Comparison of ENCODE assay signal across 20 cellular contexts in the genomic region with DNA sequence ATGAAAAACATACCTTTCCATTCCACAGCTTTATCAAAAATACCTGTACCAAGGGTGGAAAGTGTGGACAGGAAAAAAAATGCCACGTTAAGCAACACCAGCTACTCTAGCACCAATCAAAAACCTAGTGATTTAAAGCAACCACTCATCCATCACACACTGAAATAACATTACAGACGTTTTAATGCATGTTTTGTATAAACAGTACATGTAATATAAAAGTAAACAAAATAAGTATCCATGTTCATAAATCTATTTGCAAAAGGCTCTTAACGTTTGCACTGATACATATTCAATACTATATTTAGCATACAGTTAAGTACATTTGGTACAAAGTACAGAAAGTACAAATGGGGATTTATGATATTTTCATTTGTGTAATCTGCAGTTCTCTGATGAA. TPM values are rescaled to one million over a fixed set of nuclear protein-coding genes. Genes with fewer than 3 reads are reported as not detected.
DNase-seq lines count a peak whose midpoint lies in the region; ATAC-seq and TF ChIP-seq lines count a peak whose summit lies in the region.
"Had no signal": no experiment of that assay in that cellular context is flagged by ENCODE, and none has a peak within 500 bp of the region (broad histone marks: within the 10 kb centered on the region; RNA-seq: fewer than 3 reads in every experiment).

No MANE protein-coding gene starts in this region.

- TF ChIP-seq POLR2A in breast epithelium (IDR thresholded peaks at IDR 0.05) (no peak), suprapubic skin (IDR thresholded peaks at IDR 0.05) (no peak)

- in situ Hi-C loops in mammary epithelial cell (cut with MboI; ENCODE audit: low sequenced_read_pairs in 2 of 2), result no loop called here

- dilution Hi-C loops in mammary epithelial cell (cut with HindIII; ENCODE audit: low sequenced_read_pairs), result no loop called here

- H3K4me3 Mint-ChIP-seq in naive thymus-derived CD4-positive, alpha-beta T cell, result no peak overlapping the region
- H3K4me3 Mint-ChIP-seq: CD4-positive, alpha-beta T cell; HFFc6; IgD-negative memory B cell had no signal

- H3K9me3 ChIP-seq in mammary epithelial cell (replicated peaks; ENCODE audit: insufficient read depth, low read length) (no peaks in the 10 kb centered on the region), breast epithelium (no peaks in the 10 kb centered on the region), suprapubic skin (no peaks in the 10 kb centered on the region)
- H3K9me3 ChIP-seq in naive thymus-derived CD4-positive, alpha-beta T cell (ENCODE audit: control insufficient read depth in 2 of 3, low read length in 3 of 3), result no peaks in the 10 kb centered on the region
- H3K9me3 ChIP-seq: BLaER1, SJSA1 had no signal

- H3K4me1 ChIP-seq in mammary epithelial cell (ENCODE audit: insufficient read depth, low read length) (peaks cover 16% of the 10 kb centered on the region), breast epithelium (no peaks in the 10 kb centered on the region), suprapubic skin (peaks cover 5% of the 10 kb centered on the region)
- no peaks in the 10 kb centered on the region for H3K4me1 ChIP-seq in naive thymus-derived CD4-positive, alpha-beta T cell (ENCODE audit: control insufficient read depth in 2 of 2, insufficient read depth in 2 of 2, low read length in 2 of 2)
- H3K4me1 ChIP-seq: SJSA1 had no signal

- peaks cover 0 to under 1% (median 0%) of the 10 kb centered on the region in 7 donors for H3K4me1 Mint-ChIP-seq in naive thymus-derived CD4-positive, alpha-beta T cell

- H3K27me3 Mint-ChIP-seq in naive thymus-derived CD4-positive, alpha-beta T cell, result no peaks in the 10 kb centered on the region
- H3K27me3 Mint-ChIP-seq: CD4-positive, alpha-beta T cell; IgD-negative memory B cell had no signal

- no peaks in the 10 kb centered on the region for H3K79me2 ChIP-seq in mammary epithelial cell (ENCODE audit: insufficient read depth, low read length)

- no peak for TF ChIP-seq CTCF in mammary epithelial cell (conservative IDR thresholded peaks at IDR 0.05 in 1 of 2, IDR thresholded peaks at IDR 0.05 in 1 of 2; ENCODE audit: extremely low read depth in 1 of 2, insufficient read depth in 1 of 2, low read depth in 1 of 2, low read length in 2 of 2)
- no peak for TF ChIP-seq CTCF in breast epithelium (IDR thresholded peaks at IDR 0.05)
- TF ChIP-seq CTCF in LNCaP clone FGC (IDR thresholded peaks at IDR 0.05; ENCODE audit: control insufficient read depth, extremely low read depth, insufficient read depth), result no peak
- no peak for TF ChIP-seq CTCF in suprapubic skin (IDR thresholded peaks at IDR 0.05)

- intact Hi-C loops in mammary epithelial cell (cut with micrococcal nuclease), result no loop called here
- intact Hi-C loops in breast epithelium (cut with DNase I; ENCODE audit: low total_unique reads), result no loop called here
- intact Hi-C loops in naive thymus-derived CD4-positive, alpha-beta T cell (cut with micrococcal nuclease), result no loop called here

- H3K36me3 Mint-ChIP-seq in naive thymus-derived CD4-positive, alpha-beta T cell, result peaks cover 0 to 9% (median 4%) of the 10 kb centered on the region in 5 donors

- POLR2A ChIA-PET in naive thymus-derived CD4-positive, alpha-beta T cell (lab: Charles Lee), result no interaction called here

- BruUV-seq in mammary epithelial cell (replicated peaks; lab: Mats Ljungman, UMichigan), result no TSS peak

- H3K27ac ChIP-seq in mammary epithelial cell (ENCODE audit: insufficient read depth, low read depth, low read length) (no peak overlapping the region), breast epithelium (no peak overlapping the region), suprapubic skin (no peak overlapping the region)
- no peak overlapping the region for H3K27ac ChIP-seq in naive thymus-derived CD4-positive, alpha-beta T cell (ENCODE audit: low read depth, low read length)
- H3K27ac ChIP-seq: BLaER1, KMS-11, PC-9, SJSA1 had no signal

- DNase-seq in mammary epithelial cell (no peak), breast epithelium (ENCODE audit: low spot score in 2 of 2) (no peak), LNCaP clone FGC (ENCODE audit: low read depth) (peak; percentile 73), left kidney (ENCODE audit: low read depth, low spot score) (peak; percentile 24), suprapubic skin (ENCODE audit: low spot score in 2 of 2) (no peak)
- DNase-seq in naive thymus-derived CD4-positive, alpha-beta T cell, result no peak
- DNase-seq: CD4-positive, alpha-beta T cell; DMS53; HFFc6; NCI-H1048; NCI-H1694 treated with DMSO at 0.1 percent for 48 hours; NCI-H2227 treated with DMSO at 0.1 percent for 48 hours; NCI-H748 treated with DMSO at 0.1 percent for 48 hours; NK-92 treated with Interleukin-12 subunit alpha and Interleukin-12 subunit beta, amount 100 ng/mL, for 24 hours; PC-9 had no signal

- 71% methylated on average over 3 of the region's 3 CpGs for WGBS in mammary epithelial cell (ENCODE audit: low coverage, missing lambda C conversion rate)
- WGBS in suprapubic skin, result 62% methylated on average over 3 of the region's 3 CpGs

- no peak for ATAC-seq in HG03571 (IDR thresholded peaks at IDR 0.05; ENCODE audit: unreplicated experiment)
- ATAC-seq in naive thymus-derived CD4-positive, alpha-beta T cell, result no peak

- no peak for TF ChIP-seq EP300 in suprapubic skin (IDR thresholded peaks at IDR 0.05)

- peak overlapping the region; percentile 87 for H3K4me2 ChIP-seq in mammary epithelial cell (ENCODE audit: insufficient read depth, low read depth, low read length)
- H3K4me2 ChIP-seq: BLaER1, KMS-11, PC-9 had no signal

- no peak overlapping the region for H3K27ac Mint-ChIP-seq in naive thymus-derived CD4-positive, alpha-beta T cell
- H3K27ac Mint-ChIP-seq: CD4-positive, alpha-beta T cell; HFFc6; IgD-negative memory B cell had no signal

- H3K4me3 ChIP-seq in mammary epithelial cell (replicated peaks in 1 of 3; ENCODE audit: insufficient read depth in 1 of 3, low read depth in 2 of 3, low read length in 3 of 3) (no peak overlapping the region), breast epithelium (no peak overlapping the region), LNCaP clone FGC (ENCODE audit: low read depth, low read length) (peak overlapping the region; percentile 32), suprapubic skin (no peak overlapping the region)
- no peak overlapping the region for H3K4me3 ChIP-seq in naive thymus-derived CD4-positive, alpha-beta T cell (ENCODE audit: low read length)
- H3K4me3 ChIP-seq: BLaER1, PC-9, SJSA1 had no signal

- no peaks in the 10 kb centered on the region for H3K9me3 Mint-ChIP-seq in naive thymus-derived CD4-positive, alpha-beta T cell
- H3K9me3 Mint-ChIP-seq: CD4-positive, alpha-beta T cell; HFFc6; IgD-negative memory B cell had no signal

- H2AFZ ChIP-seq in mammary epithelial cell (ENCODE audit: low read depth, low read length), result peak overlapping the region; percentile 9
- H2AFZ ChIP-seq: PC-9 had no signal

- H3K36me3 ChIP-seq in mammary epithelial cell (ENCODE audit: insufficient read depth, low read length) (no peaks in the 10 kb centered on the region), breast epithelium (no peaks in the 10 kb centered on the region), suprapubic skin (peaks cover 5% of the 10 kb centered on the region)
- no peaks in the 10 kb centered on the region for H3K36me3 ChIP-seq in naive thymus-derived CD4-positive, alpha-beta T cell (ENCODE audit: control insufficient read depth in 2 of 3, insufficient read depth in 3 of 3, low read length in 3 of 3)

- CTCF ChIA-PET in mammary epithelial cell (lab: Charles Lee; ENCODE audit: low non-redundant PET), result no interaction called here
- CTCF ChIA-PET in naive thymus-derived CD4-positive, alpha-beta T cell (lab: Charles Lee), result no interaction called here

- H3K27me3 ChIP-seq in mammary epithelial cell (ENCODE audit: insufficient read depth, low read length) (no peaks in the 10 kb centered on the region), breast epithelium (no peaks in the 10 kb centered on the region), suprapubic skin (no peaks in the 10 kb centered on the region)
- no peaks in the 10 kb centered on the region for H3K27me3 ChIP-seq in naive thymus-derived CD4-positive, alpha-beta T cell (ENCODE audit: control insufficient read depth in 2 of 2, insufficient read depth in 2 of 2, low read length in 2 of 2)
- H3K27me3 ChIP-seq: BLaER1, SJSA1 had no signal

- H4K20me1 ChIP-seq in mammary epithelial cell (ENCODE audit: insufficient read depth, low read length), result no peaks in the 10 kb centered on the region

- H3K9ac ChIP-seq in mammary epithelial cell (ENCODE audit: insufficient read depth, low read length), result no peak overlapping the region
- H3K9ac ChIP-seq: BLaER1, KMS-11 had no signal

RNA-seq across cellular contexts. Expression of a gene that starts 38.7 kb away (rescaled TPM):
- 10 to 100 TPM; 11.5 to 13.2 TPM for total RNA-seq in mammary epithelial cell
- 4.4 TPM for polyA plus RNA-seq in mammary epithelial cell
- 15.7 TPM for polyA minus RNA-seq in mammary epithelial cell
- 10 to 100 TPM; 52.1 to 73.0 (median 71.7) TPM for total RNA-seq in breast epithelium
- 10 to 100 TPM in 2 of 5 experiments, 1 to 10 TPM in 3; 6.0 to 31.3 (median 7.3) TPM for total RNA-seq in naive thymus-derived CD4-positive, alpha-beta T cell
- 1 to 10 TPM; 1.4 to 4.4 TPM for polyA plus RNA-seq in naive thymus-derived CD4-positive, alpha-beta T cell
- 10 to 100 TPM in 3 of 4 donors, 1 to 10 TPM in 1; 7.8 to 21.4 (median 15.3) TPM for total RNA-seq in suprapubic skin

RNA-seq across cellular contexts. Expression of a gene that starts 43.7 kb away (rescaled TPM):
- total RNA-seq in mammary epithelial cell (10 to 100 TPM in 1 of 2 donors, 1 to 10 TPM in 1; 5.0 to 38.9 TPM), breast epithelium (100 to 1,000 TPM in 1 of 3 donors, 10 to 100 TPM in 2; 71.4 to 135 (median 90.3) TPM), suprapubic skin (10 to 100 TPM; 19.4 to 50.9 (median 41.2) TPM)
- 28.6 TPM for polyA plus RNA-seq in mammary epithelial cell
- 23.8 TPM for polyA minus RNA-seq in mammary epithelial cell
- 100 to 1,000 TPM; 164 to 381 (median 194) TPM for total RNA-seq in naive thymus-derived CD4-positive, alpha-beta T cell
- 10 to 100 TPM; 27.3 to 39.0 TPM for polyA plus RNA-seq in naive thymus-derived CD4-positive, alpha-beta T cell

RNA-seq across cellular contexts. Expression of a gene that starts 52.0 kb away (rescaled TPM):
- total RNA-seq in mammary epithelial cell (100 to 1,000 TPM in 1 of 2 donors, 10 to 100 TPM in 1; 74.7 to 144 TPM), breast epithelium (100 to 1,000 TPM; 105 to 117 (median 117) TPM), suprapubic skin (100 to 1,000 TPM in 3 of 4 donors, 10 to 100 TPM in 1; 90.8 to 155 (median 148) TPM)
- polyA plus RNA-seq in mammary epithelial cell, result 106 TPM
- 171 TPM for polyA minus RNA-seq in mammary epithelial cell
- 100 to 1,000 TPM in 1 of 5 experiments, 10 to 100 TPM in 4; 67.1 to 126 (median 80.1) TPM for total RNA-seq in naive thymus-derived CD4-positive, alpha-beta T cell
- 100 to 1,000 TPM; 172 to 197 TPM for polyA plus RNA-seq in naive thymus-derived CD4-positive, alpha-beta T cell

Comparison
In these comparisons a context has a peak if more than half of its experiments do, and no peak if none do; other contexts are left out.
1. DNase-seq: peak in LNCaP clone FGC (single experiment) and left kidney (single experiment); none in mammary epithelial cell (single experiment), breast epithelium (0 of 2), naive thymus-derived CD4-positive, alpha-beta T cell (0 of 9) and suprapubic skin (0 of 2).